In the genomic region with DNA sequence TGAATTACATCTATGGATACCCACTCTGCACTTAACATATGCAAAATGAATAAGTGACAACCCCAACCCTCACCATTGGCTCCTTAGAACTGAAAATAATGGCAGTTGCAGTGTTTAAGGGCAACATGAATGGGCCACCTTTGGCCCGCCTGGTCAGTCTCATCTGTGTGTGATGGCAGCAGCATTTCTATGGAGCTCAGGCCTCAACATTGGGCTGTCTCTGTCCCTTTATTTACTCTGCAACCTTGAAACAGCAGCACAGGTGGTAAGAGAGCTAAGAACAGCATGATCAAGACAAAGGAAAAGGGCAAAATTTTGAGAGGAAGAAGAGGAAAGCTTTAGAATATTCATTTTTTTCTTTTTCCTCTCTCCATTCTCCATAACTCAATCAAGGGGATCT, we compare ENCODE assay signal across 1 cellular context.
TF ChIP-seq lines count a peak whose summit lies in the region.

No MANE protein-coding gene starts in this region.

TF ChIP-seq in K562, 482 proteins besides CTCF, POLR2A, EP300 and RAD21:
- TF ChIP-seq ZNF766 (CRISPR knock-in tag; conservative IDR thresholded peaks at IDR 0.05) = peak; percentile 29; the same call in 1 of the 2 replicates
- no peak for TF ChIP-seq ZNF583 (CRISPR knock-in tag; IDR thresholded peaks at IDR 0.05)
- TF ChIP-seq KAT7 (CRISPR knock-in tag; IDR thresholded peaks at IDR 0.05; ENCODE audit: borderline replicate concordance) = no peak
- TF ChIP-seq ZNF592 (IDR thresholded peaks at IDR 0.05) = peak; percentile 38; the same call in 1 of the 2 replicates
- peak; percentile 32; the same call in 1 of the 2 replicates for TF ChIP-seq ZNF512 (tag; IDR thresholded peaks at IDR 0.05)
- TF ChIP-seq IRF1 (CRISPR knock-in tag; IDR thresholded peaks at IDR 0.05; ENCODE audit: borderline replicate concordance) = no peak
- TF ChIP-seq ZBTB34 (CRISPR knock-in tag; IDR thresholded peaks at IDR 0.05) = no peak
